Comparison of ENCODE assay signal across 8 cellular contexts in the genomic region with DNA sequence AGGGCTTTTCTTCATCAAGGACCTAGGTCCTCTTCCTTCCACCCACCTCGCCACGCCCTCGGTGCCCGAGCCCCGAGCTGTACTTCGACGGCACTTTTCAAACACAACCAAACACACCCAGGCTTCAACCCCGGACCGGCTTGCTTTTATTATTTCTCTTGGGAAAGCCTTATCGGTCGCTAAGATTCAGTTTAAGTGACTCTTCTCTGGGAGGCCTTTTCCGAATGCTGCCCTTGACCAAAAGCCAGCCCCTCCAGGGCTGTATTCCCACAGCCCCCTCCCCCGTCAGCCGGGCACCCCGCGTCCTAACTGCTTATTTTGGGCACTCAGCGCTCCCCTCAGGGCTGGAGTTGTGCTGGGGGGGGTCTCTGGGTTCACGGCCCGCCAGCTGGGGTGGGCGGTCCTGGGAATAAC. TPM values are rescaled to one million over a fixed set of nuclear protein-coding genes. Genes with fewer than 3 reads are reported as not detected.
DNase-seq lines count a peak whose midpoint lies in the region; ATAC-seq and TF ChIP-seq lines count a peak whose summit lies in the region.

No MANE protein-coding gene starts in this region.

- H3K36me3 Mint-ChIP-seq in activated CD4-positive, alpha-beta T cell treated with anti-CD3 and anti-CD28 coated beads, Interleukin-2, amount 10 ng/mL, durations not matched to agents 24 days and 14 days (ENCODE audit: low read depth), result peaks cover 1% of the 10 kb centered on the region
- H3K36me3 Mint-ChIP-seq in T-helper 1 cell treated with Interleukin-12 subunit alpha and Interleukin-12 subunit beta and Interleukin-4 antibody, amounts not matched to agents 30 μg/mL and 1 μg/mL, for 36 hours (ENCODE audit: low read depth), result no peaks in the 10 kb centered on the region

- peak; percentile 34 for TF ChIP-seq POLR2A in prostate gland (IDR thresholded peaks at IDR 0.05)

- H3K36me3 ChIP-seq in prostate gland, result no peaks in the 10 kb centered on the region

- H3K27me3 Mint-ChIP-seq in activated CD4-positive, alpha-beta T cell treated with anti-CD3 and anti-CD28 coated beads, Interleukin-2, amount 10 ng/mL, durations not matched to agents 24 days and 14 days, result peaks cover 53% of the 10 kb centered on the region
- H3K27me3 Mint-ChIP-seq in T-helper 1 cell treated with Interleukin-12 subunit alpha and Interleukin-12 subunit beta and Interleukin-4 antibody, amounts not matched to agents 30 μg/mL and 1 μg/mL, for 36 hours (ENCODE audit: low read depth), result peaks cover 51% of the 10 kb centered on the region

- no peaks in the 10 kb centered on the region for H3K9me3 ChIP-seq in prostate gland

- no peaks in the 10 kb centered on the region for H3K9me3 Mint-ChIP-seq in activated CD4-positive, alpha-beta T cell treated with anti-CD3 and anti-CD28 coated beads, Interleukin-2, amount 10 ng/mL, durations not matched to agents 24 days and 14 days
- no peaks in the 10 kb centered on the region for H3K9me3 Mint-ChIP-seq in T-helper 1 cell treated with Interleukin-12 subunit alpha and Interleukin-12 subunit beta and Interleukin-4 antibody, amounts not matched to agents 30 μg/mL and 1 μg/mL, for 36 hours

- 4% methylated on average over 20 of the region's 20 CpGs for WGBS in prostate gland

- H3K27ac Mint-ChIP-seq in activated CD4-positive, alpha-beta T cell treated with anti-CD3 and anti-CD28 coated beads, Interleukin-2, amount 10 ng/mL, durations not matched to agents 24 days and 14 days, result peak overlapping the region; percentile 70
- peak overlapping the region; percentile 62 for H3K27ac Mint-ChIP-seq in T-helper 1 cell treated with Interleukin-12 subunit alpha and Interleukin-12 subunit beta and Interleukin-4 antibody, amounts not matched to agents 30 μg/mL and 1 μg/mL, for 36 hours

- no peaks in the 10 kb centered on the region for H3K27me3 ChIP-seq in prostate gland (replicated peaks; ENCODE audit: insufficient read depth)

- H3K4me3 Mint-ChIP-seq in activated CD4-positive, alpha-beta T cell treated with anti-CD3 and anti-CD28 coated beads, Interleukin-2, amount 10 ng/mL, durations not matched to agents 24 days and 14 days, result peak overlapping the region; percentile 84
- peak overlapping the region; percentile 81 for H3K4me3 Mint-ChIP-seq in T-helper 1 cell treated with Interleukin-12 subunit alpha and Interleukin-12 subunit beta and Interleukin-4 antibody, amounts not matched to agents 30 μg/mL and 1 μg/mL, for 36 hours

- H3K27ac ChIP-seq in prostate gland, result peak overlapping the region; percentile 15 to 36

- TF ChIP-seq CTCF in fibroblast of mammary gland (conservative IDR thresholded peaks at IDR 0.05; ENCODE audit: control insufficient read depth, insufficient read depth, low read depth, low read length) (no peak), prostate gland (IDR thresholded peaks at IDR 0.05) (no peak)

- H3K4me3 ChIP-seq in fibroblast of mammary gland (ENCODE audit: control insufficient read depth, low read depth, low read length) (peak overlapping the region; percentile 43), prostate gland (peak overlapping the region; percentile 45 to 55)

- DNase-seq in activated CD4-positive, alpha-beta T cell treated with anti-CD3 and anti-CD28 coated beads, Interleukin-2, amount 10 ng/mL, durations not matched to agents 24 days and 14 days, result no peak
- DNase-seq in activated CD4-positive, alpha-beta T cell treated with anti-CD3 and anti-CD28 coated beads for 1 hour, result no peak
- DNase-seq in fibroblast of mammary gland (ENCODE audit: low read depth), result no peak
- peak; percentile 9 for DNase-seq in prostate gland (ENCODE audit: low spot score)
- no peak for DNase-seq in middle frontal gyrus (ENCODE audit: extremely low spot score, low spot score)
- no peak for DNase-seq in mucosa of gallbladder (ENCODE audit: low spot score)

- H3K4me1 Mint-ChIP-seq in activated CD4-positive, alpha-beta T cell treated with anti-CD3 and anti-CD28 coated beads, Interleukin-2, amount 10 ng/mL, durations not matched to agents 24 days and 14 days, result peaks cover 17% of the 10 kb centered on the region
- peaks cover 17% of the 10 kb centered on the region for H3K4me1 Mint-ChIP-seq in T-helper 1 cell treated with Interleukin-12 subunit alpha and Interleukin-12 subunit beta and Interleukin-4 antibody, amounts not matched to agents 30 μg/mL and 1 μg/mL, for 36 hours (ENCODE audit: low read depth)

- ATAC-seq in GM18861 (IDR thresholded peaks at IDR 0.05; ENCODE audit: unreplicated experiment), result no peak

- intact Hi-C loops in activated CD4-positive, alpha-beta T cell treated with anti-CD3 and anti-CD28 coated beads, Interleukin-2, amount 10 ng/mL, durations not matched to agents 24 days and 14 days (cut with micrococcal nuclease), result loop anchor here (1.0 to 5.0 kb wide), 2 partner anchors 9 to 984 kb away; partner anchors contain the start of gene DICER1
- intact Hi-C loops in prostate gland (cut with DNase I), result no loop called here

- H3K4me1 ChIP-seq in prostate gland (replicated peaks), result no peaks in the 10 kb centered on the region

RNA-seq across cellular contexts. Expression of gene PPP4R4, which starts 0.6 kb away (rescaled TPM):
- 2.7 and 3.1 TPM in 2 replicates for total RNA-seq in activated CD4-positive, alpha-beta T cell treated with anti-CD3 and anti-CD28 coated beads, Interleukin-2, amount 10 ng/mL, durations not matched to agents 24 days and 14 days
- total RNA-seq in prostate gland (1 to 10 TPM in 1 of 2 donors, under 1 TPM in 1; 0.32 to 9.5 TPM), mucosa of gallbladder (1.4 TPM)

RNA-seq across cellular contexts. Expression of gene IFI27L2, which starts 44.1 kb away (rescaled TPM):
- total RNA-seq in activated CD4-positive, alpha-beta T cell treated with anti-CD3 and anti-CD28 coated beads, Interleukin-2, amount 10 ng/mL, durations not matched to agents 24 days and 14 days, result 37.3 and 38.8 TPM in 2 replicates
- total RNA-seq in prostate gland (100 to 1,000 TPM in 1 of 2 donors, 10 to 100 TPM in 1; 23.3 to 118 TPM), mucosa of gallbladder (61.8 TPM)
